ENCODE assay signal across 7 cellular contexts in the genomic region with DNA sequence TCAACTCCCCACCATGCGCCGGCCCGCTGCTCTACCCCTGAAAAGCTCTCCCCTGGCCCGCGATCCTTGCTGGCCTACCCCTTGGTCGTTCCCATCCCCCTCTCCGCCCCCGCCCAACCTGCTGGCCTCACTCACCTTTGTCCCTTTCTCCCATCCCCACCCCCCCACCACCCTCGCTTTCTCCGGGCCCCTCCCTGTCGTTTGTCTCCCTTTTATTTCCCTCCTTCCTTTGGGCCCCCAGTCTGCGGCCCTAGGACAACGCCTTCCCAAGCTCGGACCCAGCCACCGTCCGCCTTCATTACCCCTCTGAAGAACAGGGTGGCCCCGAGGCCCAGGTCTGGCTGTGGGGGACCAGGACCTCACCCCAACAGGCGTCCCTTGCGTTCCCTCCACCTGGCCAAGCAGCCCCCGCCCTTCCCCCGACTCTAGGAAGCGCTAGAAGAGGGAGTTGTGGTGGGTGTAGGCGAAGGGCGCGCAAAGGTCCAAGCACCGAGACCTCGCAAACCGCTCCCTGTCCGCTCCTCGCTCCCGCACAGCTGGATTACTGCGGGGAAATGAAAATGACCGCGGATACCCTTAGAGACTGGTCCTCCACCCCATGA. TPM values are rescaled to one million over a fixed set of nuclear protein-coding genes. Genes with fewer than 3 reads are reported as not detected.
DNase-seq lines count a peak whose midpoint lies in the region; ATAC-seq, FAIRE-seq and TF ChIP-seq lines count a peak whose summit lies in the region.
"Had no signal": no experiment of that assay in that cellular context is flagged by ENCODE, and none has a peak within 500 bp of the region (broad histone marks: within the 10 kb centered on the region; RNA-seq: fewer than 3 reads in every experiment).

No MANE protein-coding gene starts in this region.

- DNase-seq in IMR-90 (no peak), endodermal cell (peak; percentile 92), retina (peak; percentile 52), RCC 7860 (ENCODE audit: low spot score) (no peak)

- FAIRE-seq in RCC 7860 (lab: Jason Lieb, UNC), result no peak
- FAIRE-seq: endometrium had no signal

- no peaks in the 10 kb centered on the region for H3K9me3 ChIP-seq in IMR-90 (ENCODE audit: control insufficient read depth, insufficient read depth, low read length)
- H3K9me3 ChIP-seq in endodermal cell (ENCODE audit: control insufficient read depth, low read length), result no peaks in the 10 kb centered on the region

- H3K14ac ChIP-seq in IMR-90 (replicated peaks; ENCODE audit: low read depth, low read length), result peak overlapping the region; percentile 34; the same call in 1 of the 2 replicates

- no peak for TF ChIP-seq POLR2A in IMR-90 (IDR thresholded peaks at IDR 0.05; ENCODE audit: low read depth, low read length)

- H2AK9ac ChIP-seq in IMR-90 (replicated peaks; ENCODE audit: low read depth, low read length, poor library complexity), result peak overlapping the region; percentile 90

- peak overlapping the region; percentile 80 to 94 for H4K8ac ChIP-seq in IMR-90 (ENCODE audit: low read depth in 2 of 2, low read length in 2 of 2)

- no peaks in the 10 kb centered on the region for H3K36me3 Mint-ChIP-seq in endodermal cell (ENCODE audit: low read depth)

- H3K9me1 ChIP-seq in IMR-90 (ENCODE audit: insufficient read depth, low read length), result peaks cover 12% of the 10 kb centered on the region

- peak overlapping the region; percentile 84; the same call in 2 of the 3 replicates for H2BK15ac ChIP-seq in IMR-90 (ENCODE audit: low read depth, low read length)

- peak overlapping the region; percentile 93 for H3K27ac Mint-ChIP-seq in endodermal cell

- dilution Hi-C loops in IMR-90 (cut with HindIII; ENCODE audit: low sequenced_read_pairs, unreplicated experiment), result no loop called here

- intact Hi-C loops in IMR-90 (cut with micrococcal nuclease), result loop anchor here (2.0 to 5.0 kb wide), 3 partner anchors 79 to 251 kb away; partner anchors contain the start of gene AJUBA

- H3K27me3 ChIP-seq in IMR-90 (ENCODE audit: control insufficient read depth, insufficient read depth, low read length) (no peaks in the 10 kb centered on the region), endodermal cell (ENCODE audit: control insufficient read depth, insufficient read depth, low read length, poor library complexity, severe bottlenecking) (no peaks in the 10 kb centered on the region)

- H3K4me2 ChIP-seq in IMR-90 (ENCODE audit: low read depth, low read length), result peak overlapping the region; percentile 16; the same call in 1 of the 2 replicates

- TF ChIP-seq RAD21 in IMR-90 (IDR thresholded peaks at IDR 0.05; ENCODE audit: low read length), result no peak

- H3K27ac ChIP-seq in IMR-90 (ENCODE audit: insufficient read depth, low read length) (peak overlapping the region; percentile 76), endodermal cell (ENCODE audit: low read depth, low read length) (peak overlapping the region; percentile 59)

- H3K36me3 ChIP-seq in IMR-90 (ENCODE audit: control insufficient read depth, insufficient read depth, low read length) (no peaks in the 10 kb centered on the region), endodermal cell (ENCODE audit: control insufficient read depth, insufficient read depth, low read length) (no peaks in the 10 kb centered on the region)

- no peaks in the 10 kb centered on the region for H4K20me1 ChIP-seq in IMR-90 (ENCODE audit: insufficient read depth, low read length)

- peaks cover 5% of the 10 kb centered on the region for H3K27me3 Mint-ChIP-seq in endodermal cell (ENCODE audit: insufficient read depth)

- no peak for ATAC-seq in IMR-90 (ENCODE audit: low read depth)
- ATAC-seq in GM21381 (IDR thresholded peaks at IDR 0.05; ENCODE audit: unreplicated experiment), result no peak
- ATAC-seq in GM19397 (IDR thresholded peaks at IDR 0.05; ENCODE audit: unreplicated experiment), result no peak

- CTCF ChIA-PET in IMR-90 (lab: Yijun Ruan, JAX), result interaction anchor here (1.0 to 3.5 kb wide), 11 partner anchors 15 to 266 kb away, joined by 3 to 60 read pairs (median 3); partner anchors contain the start of gene AJUBA

- H2AK5ac ChIP-seq in IMR-90 (ENCODE audit: low read depth, low read length), result peak overlapping the region; percentile 94

- H3K4me1 ChIP-seq in IMR-90 (ENCODE audit: control insufficient read depth, insufficient read depth, low read length), result peaks cover 30% of the 10 kb centered on the region
- H3K4me1 ChIP-seq in endodermal cell (ENCODE audit: control insufficient read depth, insufficient read depth, low read length), result peaks cover 15% of the 10 kb centered on the region

- H3K9me3 Mint-ChIP-seq in endodermal cell, result no peaks in the 10 kb centered on the region

- BruUV-seq in IMR-90 (replicated peaks; lab: Mats Ljungman, UMichigan), result no TSS peak

- peak overlapping the region; percentile 90 for H2AFZ ChIP-seq in IMR-90 (replicated peaks; ENCODE audit: low read length, poor library complexity)

- H3K79me1 ChIP-seq in IMR-90 (ENCODE audit: low read depth in 1 of 2, low read length in 2 of 2), result peaks cover 0 to 11% of the 10 kb centered on the region in 2 experiments; a peak in 1 of 4 replicates

- WGBS in IMR-90 (ENCODE audit: extremely low coverage in 2 of 2, insufficient read length in 1 of 2), 2 experiments, result no CpG with 5 or more reads among the region's 34 CpGs
- 13 to 24% methylated on average over 5 to 32 of the region's 34 CpGs for WGBS in endodermal cell (ENCODE audit: insufficient coverage in 1 of 2, insufficient read length in 1 of 2), 2 experiments

- in situ Hi-C loops in IMR-90 (cut with MboI; ENCODE audit: low sequenced_read_pairs), result no loop called here

- H4K91ac ChIP-seq in IMR-90 (ENCODE audit: insufficient read depth, low read depth, low read length), result peak overlapping the region; percentile 88

- peak overlapping the region; percentile 38 for H4K5ac ChIP-seq in IMR-90 (ENCODE audit: low read depth, low read length)

- peak overlapping the region; percentile 26; the same call in 1 of the 2 replicates for H3K18ac ChIP-seq in IMR-90 (ENCODE audit: low read depth, low read length)

- peak overlapping the region; percentile 67 for H3K4me3 Mint-ChIP-seq in endodermal cell

- peak overlapping the region; percentile 33 for H3K23ac ChIP-seq in IMR-90 (ENCODE audit: low read depth, low read length)

- peak overlapping the region; percentile 56 for H2BK5ac ChIP-seq in IMR-90 (ENCODE audit: low read depth, low read length, poor library complexity, severe bottlenecking)

- peak overlapping the region; percentile 60 for H2BK20ac ChIP-seq in IMR-90 (ENCODE audit: low read depth, low read length)

- H2BK120ac ChIP-seq in IMR-90 (ENCODE audit: low read depth, low read length), result peak overlapping the region; percentile 81

- H3K56ac ChIP-seq in IMR-90 (ENCODE audit: extremely low read depth, insufficient read depth, low read length), result no peak overlapping the region; the same call in 1 of the 2 replicates

- POLR2A ChIA-PET in IMR-90 (lab: Charles Lee; ENCODE audit: unreplicated experiment), result interaction anchor here (0.9 kb wide), 1 partner anchor 29 kb away, joined by 5 read pairs; no protein-coding TSS in a partner anchor

- H3K4me3 ChIP-seq in IMR-90 (ENCODE audit: insufficient read depth, low read depth, low read length), result no peak overlapping the region
- H3K4me3 ChIP-seq in endodermal cell (ENCODE audit: low read length), result peak overlapping the region; percentile 73

- TF ChIP-seq CTCF in IMR-90 (conservative IDR thresholded peaks at IDR 0.05; ENCODE audit: low read depth, low read length), result no peak
- no peak for TF ChIP-seq CTCF in endodermal cell (conservative IDR thresholded peaks at IDR 0.05)

- H3K9ac ChIP-seq in IMR-90 (ENCODE audit: low read depth, low read length) (peak overlapping the region; percentile 45), endodermal cell (ENCODE audit: extremely low read depth, low read length, poor library complexity, severe bottlenecking) (peak overlapping the region; percentile 82)

- H3K4me1 Mint-ChIP-seq in endodermal cell, result peaks cover 42% of the 10 kb centered on the region

- peak overlapping the region; percentile 93 for H3K4ac ChIP-seq in IMR-90 (ENCODE audit: low read depth, low read length)

TF ChIP-seq in IMR-90, 13 proteins besides CTCF, POLR2A, EP300 and RAD21 (continues in another document):
- no peak for TF ChIP-seq SMC3 (IDR thresholded peaks at IDR 0.05; ENCODE audit: low read depth, low read length)
- no peak for TF ChIP-seq MAFK (IDR thresholded peaks at IDR 0.05; ENCODE audit: low read depth, low read length)

RNA-seq across cellular contexts. Expression of gene SLC7A7, which starts 6.9 kb away (rescaled TPM):
- total RNA-seq in IMR-90 (2012; rRNA removed) (1.4 and 2.0 TPM in 2 replicates), endodermal cell (10 to 100 TPM; 16.7 to 17.0 TPM)
- polyA plus RNA-seq in IMR-90 (2012; rRNA removed), result 1.4 and 1.8 TPM in 2 replicates
- polyA plus RNA-seq in IMR-90 (2012; cell fraction: cytosol; rRNA removed), result 1.5 and 2.2 TPM in 2 replicates
- 3.9 and 11.9 TPM in 2 replicates for polyA plus RNA-seq in IMR-90 (2012; cell fraction: nucleus; rRNA removed; ENCODE audit: low replicate concordance)
- polyA plus RNA-seq in endodermal cell (2013, experiment 1 of 2), result 8.4 TPM
- polyA plus RNA-seq in endodermal cell (2013, experiment 2 of 2), result 7.2 TPM

RNA-seq across cellular contexts. Expression of gene MRPL52, which starts 7.6 kb away (rescaled TPM):
- 23.9 and 51.4 TPM in 2 replicates for total RNA-seq in IMR-90 (2012; rRNA removed)
- 33.1 and 45.7 TPM in 2 replicates for polyA plus RNA-seq in IMR-90 (2012; rRNA removed)
- 114 and 912 TPM in 2 replicates for polyA plus RNA-seq in IMR-90 (2012; cell fraction: cytosol; rRNA removed)
- polyA plus RNA-seq in IMR-90 (2012; cell fraction: nucleus; rRNA removed; ENCODE audit: low replicate concordance), result 35.8 and 40.4 TPM in 2 replicates
- total RNA-seq in endodermal cell, result 100 to 1,000 TPM; 192 to 204 TPM
- 125 TPM for polyA plus RNA-seq in endodermal cell (2013, experiment 1 of 2)
- 133 TPM for polyA plus RNA-seq in endodermal cell (2013, experiment 2 of 2)

RNA-seq across cellular contexts. Expression of gene MMP14, which starts 14.3 kb away (rescaled TPM):
- total RNA-seq in IMR-90 (2012; rRNA removed), result 124 and 156 TPM in 2 replicates
- 315 and 375 TPM in 2 replicates for polyA plus RNA-seq in IMR-90 (2012; rRNA removed)
- polyA plus RNA-seq in IMR-90 (2012; cell fraction: cytosol; rRNA removed), result 185 and 358 TPM in 2 replicates
- polyA plus RNA-seq in IMR-90 (2012; cell fraction: nucleus; rRNA removed; ENCODE audit: low replicate concordance), result 492 and 622 TPM in 2 replicates
- 100 to 1,000 TPM; 181 to 220 TPM for total RNA-seq in endodermal cell
- polyA plus RNA-seq in endodermal cell (2013, experiment 1 of 2), result 75.6 TPM
- polyA plus RNA-seq in endodermal cell (2013, experiment 2 of 2), result 86.6 TPM

RNA-seq across cellular contexts. Expression of gene LRP10, which starts 49.4 kb away (rescaled TPM):
- total RNA-seq in IMR-90 (2012; rRNA removed) (19.4 and 25.1 TPM in 2 replicates), endodermal cell (10 to 100 TPM; 28.9 to 41.5 TPM)
- 118 and 121 TPM in 2 replicates for polyA plus RNA-seq in IMR-90 (2012; rRNA removed)
- 86.3 and 158 TPM in 2 replicates for polyA plus RNA-seq in IMR-90 (2012; cell fraction: cytosol; rRNA removed)
- polyA plus RNA-seq in IMR-90 (2012; cell fraction: nucleus; rRNA removed; ENCODE audit: low replicate concordance), result 38.3 and 104 TPM in 2 replicates
- polyA plus RNA-seq in endodermal cell (2013, experiment 1 of 2), result 21.8 TPM
- 22.8 TPM for polyA plus RNA-seq in endodermal cell (2013, experiment 2 of 2)

RNA-seq across cellular contexts. Expression of gene OXA1L, which starts 55.6 kb away (rescaled TPM):
- total RNA-seq in IMR-90 (2012; rRNA removed), result 40.0 and 47.3 TPM in 2 replicates
- polyA plus RNA-seq in IMR-90 (2012; rRNA removed), result 113 and 161 TPM in 2 replicates
- 55.0 and 68.3 TPM in 2 replicates for polyA plus RNA-seq in IMR-90 (2012; cell fraction: cytosol; rRNA removed)
- polyA plus RNA-seq in IMR-90 (2012; cell fraction: nucleus; rRNA removed; ENCODE audit: low replicate concordance), result 122 and 328 TPM in 2 replicates
- total RNA-seq in endodermal cell, result 100 to 1,000 TPM; 114 TPM
- polyA plus RNA-seq in endodermal cell (2013, experiment 1 of 2), result 126 TPM
- 96.0 TPM for polyA plus RNA-seq in endodermal cell (2013, experiment 2 of 2)

Comparison
In these comparisons a context has a peak if more than half of its experiments do, and no peak if none do; other contexts are left out.
1. DNase-seq: peak in endodermal cell (single experiment) and retina (single experiment); none in IMR-90 (single experiment) and RCC 7860 (single experiment).